In genomic region chr10:119215371-119215770, GRCh38 we compare ENCODE assay signal across 20 cellular contexts. TPM values are rescaled to one million over a fixed set of nuclear protein-coding genes. Genes with fewer than 3 reads are reported as not detected.
DNase-seq lines count a peak whose midpoint lies in the region; ATAC-seq lines count a peak whose summit lies in the region.
"Had no signal": no experiment of that assay in that cellular context is flagged by ENCODE, and none has a peak within 500 bp of the region (broad histone marks: within the 10 kb centered on the region; RNA-seq: fewer than 3 reads in every experiment).

No MANE protein-coding gene starts in this region.

- no peak for DNase-seq in activated naive CD4-positive, alpha-beta T cell treated with anti-CD3 and anti-CD28 coated beads, Interleukin-2, amount 10 ng/mL, durations not matched to agents 7 days and 5 days
- DNase-seq in NCI-H526 treated with DMSO at 0.1 percent for 48 hours (lab: John Stamatoyannopoulos, UW) = peak; percentile 73
- DNase-seq in naive thymus-derived CD4-positive, alpha-beta T cell = no peak
- DNase-seq in NCI-H2029 (lab: John Stamatoyannopoulos, UW) = no peak
- DNase-seq in SW480 (ENCODE audit: low spot score) = no peak
- DNase-seq in Ammon's horn (ENCODE audit: low spot score) = no peak
- DNase-seq: CD8-positive, alpha-beta T cell; DMS53; EL; GM23248; HCEC 1CT; NCI-H1105 treated with DMSO at 0.1 percent for 48 hours; NCI-H1694; NCI-H510A treated with DMSO at 0.1 percent for 48 hours; PC-9; SJCRH30 had no signal

- no peaks in the 10 kb centered on the region for H3K36me3 ChIP-seq in naive thymus-derived CD4-positive, alpha-beta T cell (ENCODE audit: control insufficient read depth in 2 of 3, insufficient read depth in 3 of 3, low read length in 3 of 3)
- H3K36me3 ChIP-seq: BLaER1, SJCRH30 had no signal

- no peak for ATAC-seq in naive thymus-derived CD4-positive, alpha-beta T cell
- ATAC-seq: A549; CD8-positive, alpha-beta T cell; GM12878 had no signal

- peaks cover 7% of the 10 kb centered on the region for H3K36me3 Mint-ChIP-seq in activated naive CD4-positive, alpha-beta T cell treated with anti-CD3 and anti-CD28 coated beads, Interleukin-2, amount 50 U/mL, for 24 hours
- peaks cover 12% of the 10 kb centered on the region for H3K36me3 Mint-ChIP-seq in activated naive CD4-positive, alpha-beta T cell treated with anti-CD3 and anti-CD28 coated beads, Interleukin-2, amount 10 ng/mL, durations not matched to agents 7 days and 5 days
- peaks cover 0 to 12% (median 0%) of the 10 kb centered on the region in 5 donors for H3K36me3 Mint-ChIP-seq in naive thymus-derived CD4-positive, alpha-beta T cell
- H3K36me3 Mint-ChIP-seq: CD8-positive, alpha-beta T cell had no signal

- peak overlapping the region; percentile 71 for H3K27ac Mint-ChIP-seq in activated naive CD4-positive, alpha-beta T cell treated with anti-CD3 and anti-CD28 coated beads, Interleukin-2, amount 50 U/mL, for 24 hours
- no peak overlapping the region for H3K27ac Mint-ChIP-seq in activated naive CD4-positive, alpha-beta T cell treated with anti-CD3 and anti-CD28 coated beads, Interleukin-2, amount 10 ng/mL, durations not matched to agents 7 days and 5 days
- H3K27ac Mint-ChIP-seq in naive thymus-derived CD4-positive, alpha-beta T cell = peak overlapping the region in 6 of 9 donors; percentile 32 to 84 (median 60)
- H3K27ac Mint-ChIP-seq: CD8-positive, alpha-beta T cell had no signal

- POLR2A ChIA-PET in naive thymus-derived CD4-positive, alpha-beta T cell (lab: Charles Lee) = interaction anchor here (1.1 to 1.6 kb wide), 3 partner anchors 9 to 91 kb away, joined by 3 to 4 read pairs (median 3); no protein-coding TSS in a partner anchor

- H3K27me3 ChIP-seq in naive thymus-derived CD4-positive, alpha-beta T cell (ENCODE audit: control insufficient read depth in 2 of 2, insufficient read depth in 2 of 2, low read length in 2 of 2) = no peaks in the 10 kb centered on the region
- H3K27me3 ChIP-seq: SJCRH30 had no signal

- no peak overlapping the region for H3K4me3 ChIP-seq in naive thymus-derived CD4-positive, alpha-beta T cell (ENCODE audit: low read length)
- H3K4me3 ChIP-seq: A549, BLaER1, GM12878, GM23248, PC-9, SJCRH30 had no signal

- no peaks in the 10 kb centered on the region for H3K27me3 Mint-ChIP-seq in activated naive CD4-positive, alpha-beta T cell treated with anti-CD3 and anti-CD28 coated beads, Interleukin-2, amount 50 U/mL, for 24 hours
- no peaks in the 10 kb centered on the region for H3K27me3 Mint-ChIP-seq in activated naive CD4-positive, alpha-beta T cell treated with anti-CD3 and anti-CD28 coated beads, Interleukin-2, amount 10 ng/mL, durations not matched to agents 7 days and 5 days
- no peaks in the 10 kb centered on the region for H3K27me3 Mint-ChIP-seq in naive thymus-derived CD4-positive, alpha-beta T cell

- peaks cover 82% of the 10 kb centered on the region for H3K4me1 Mint-ChIP-seq in activated naive CD4-positive, alpha-beta T cell treated with anti-CD3 and anti-CD28 coated beads, Interleukin-2, amount 50 U/mL, for 24 hours
- H3K4me1 Mint-ChIP-seq in activated naive CD4-positive, alpha-beta T cell treated with anti-CD3 and anti-CD28 coated beads, Interleukin-2, amount 10 ng/mL, durations not matched to agents 7 days and 5 days = peaks cover 53% of the 10 kb centered on the region
- peaks cover 37 to 78% (median 71%) of the 10 kb centered on the region in 7 donors for H3K4me1 Mint-ChIP-seq in naive thymus-derived CD4-positive, alpha-beta T cell

- H3K27ac ChIP-seq in naive thymus-derived CD4-positive, alpha-beta T cell (ENCODE audit: low read depth, low read length) = no peak overlapping the region
- H3K27ac ChIP-seq: A549, BLaER1, GM23248, PC-9, SJCRH30 had no signal

- H3K9me3 ChIP-seq in naive thymus-derived CD4-positive, alpha-beta T cell (ENCODE audit: control insufficient read depth in 2 of 3, low read length in 3 of 3) = no peaks in the 10 kb centered on the region
- H3K9me3 ChIP-seq: A549, BLaER1, SJCRH30 had no signal

- no peaks in the 10 kb centered on the region for H3K9me3 Mint-ChIP-seq in activated naive CD4-positive, alpha-beta T cell treated with anti-CD3 and anti-CD28 coated beads, Interleukin-2, amount 50 U/mL, for 24 hours
- H3K9me3 Mint-ChIP-seq in activated naive CD4-positive, alpha-beta T cell treated with anti-CD3 and anti-CD28 coated beads, Interleukin-2, amount 10 ng/mL, durations not matched to agents 7 days and 5 days = no peaks in the 10 kb centered on the region
- H3K9me3 Mint-ChIP-seq in naive thymus-derived CD4-positive, alpha-beta T cell = peaks cover 0 to 2% (median 0%) of the 10 kb centered on the region in 11 donors
- H3K9me3 Mint-ChIP-seq: CD8-positive, alpha-beta T cell had no signal

- intact Hi-C loops in naive thymus-derived CD4-positive, alpha-beta T cell (cut with micrococcal nuclease) = no loop called here

- peaks cover 11 to 54% of the 10 kb centered on the region in 2 donors for H3K4me1 ChIP-seq in naive thymus-derived CD4-positive, alpha-beta T cell (ENCODE audit: control insufficient read depth in 2 of 2, insufficient read depth in 2 of 2, low read length in 2 of 2)
- H3K4me1 ChIP-seq: SJCRH30 had no signal

- H3K4me3 Mint-ChIP-seq in activated naive CD4-positive, alpha-beta T cell treated with anti-CD3 and anti-CD28 coated beads, Interleukin-2, amount 50 U/mL, for 24 hours = peak overlapping the region; percentile 15
- H3K4me3 Mint-ChIP-seq in activated naive CD4-positive, alpha-beta T cell treated with anti-CD3 and anti-CD28 coated beads, Interleukin-2, amount 10 ng/mL, durations not matched to agents 7 days and 5 days = no peak overlapping the region
- H3K4me3 Mint-ChIP-seq in naive thymus-derived CD4-positive, alpha-beta T cell = peak overlapping the region in 1 of 10 donors; percentile 53
- H3K4me3 Mint-ChIP-seq: CD8-positive, alpha-beta T cell had no signal

- CTCF ChIA-PET in activated naive CD4-positive, alpha-beta T cell treated with anti-CD3 and anti-CD28 coated beads, Interleukin-2, amount 10 ng/mL, durations not matched to agents 7 days and 5 days (lab: Charles Lee) = no interaction called here
- CTCF ChIA-PET in naive thymus-derived CD4-positive, alpha-beta T cell (lab: Charles Lee) = interaction anchor here (0.8 kb wide), 1 partner anchor 15 kb away, joined by 5 read pairs; no protein-coding TSS in a partner anchor

RNA-seq across cellular contexts. Expression of gene GRK5, which starts 8.0 kb away (rescaled TPM):
- total RNA-seq in naive thymus-derived CD4-positive, alpha-beta T cell = 10 to 100 TPM; 20.3 to 45.2 (median 34.2) TPM
- 10 to 100 TPM; 16.4 to 30.3 TPM for polyA plus RNA-seq in naive thymus-derived CD4-positive, alpha-beta T cell

RNA-seq across cellular contexts. Expression of gene PRDX3, which starts 36.8 kb away (rescaled TPM):
- 100 to 1,000 TPM in 1 of 5 experiments, 10 to 100 TPM in 4; 11.7 to 120 (median 35.4) TPM for total RNA-seq in naive thymus-derived CD4-positive, alpha-beta T cell
- 10 to 100 TPM; 70.7 to 87.5 TPM for polyA plus RNA-seq in naive thymus-derived CD4-positive, alpha-beta T cell

RNA-seq across cellular contexts. Expression of gene SFXN4, which starts 49.9 kb away (rescaled TPM):
- 10 to 100 TPM; 11.8 to 28.1 (median 23.1) TPM for total RNA-seq in naive thymus-derived CD4-positive, alpha-beta T cell
- 10 to 100 TPM; 19.1 to 27.1 TPM for polyA plus RNA-seq in naive thymus-derived CD4-positive, alpha-beta T cell
